Comparison of ENCODE assay signal across 7 cellular contexts in genomic region chr19:1267441-1268391, GRCh38. TPM values are rescaled to one million over a fixed set of nuclear protein-coding genes. Genes with fewer than 3 reads are reported as not detected.
DNase-seq lines count a peak whose midpoint lies in the region; TF ChIP-seq lines count a peak whose summit lies in the region.

No MANE protein-coding gene starts in this region.

- TF ChIP-seq CTCF in HFF-Myc (IDR thresholded peaks at IDR 0.05; ENCODE audit: low read depth, low read length, missing control alignments) (no peak), WI38 (IDR thresholded peaks at IDR 0.05; ENCODE audit: low read depth, low read length) (no peak), foreskin fibroblast (IDR thresholded peaks at IDR 0.05; ENCODE audit: low read depth, low read length) (no peak)

- DNase-seq in HFF-Myc (ENCODE audit: extremely low read depth, low read depth) (no peak), foreskin fibroblast (peak in 1 of 2 donors; percentile 75), cortex of kidney (lab: John Stamatoyannopoulos, UW) (no peak), NCI-H1694 treated with DMSO at 0.1 percent for 48 hours (lab: John Stamatoyannopoulos, UW) (no peak), occipital lobe (lab: John Stamatoyannopoulos, UW) (no peak)

- H3K4me3 ChIP-seq in HFF-Myc (replicated peaks; ENCODE audit: low read depth, low read length) (peak overlapping the region; percentile 43), WI38 (ENCODE audit: low read depth, low read length) (peak overlapping the region; percentile 64), foreskin fibroblast (ENCODE audit: low read depth in 1 of 2, low read length in 2 of 2) (peak overlapping the region; percentile 57 to 69), skin epidermis (peak overlapping the region; percentile 32 to 59 (median 51))

- H3K27ac ChIP-seq in skin epidermis = peak overlapping the region in 12 of 21 experiments; percentile 34 to 100 (median 89)

RNA-seq across cellular contexts. Expression of gene CIRBP, which starts 1.4 kb away (rescaled TPM):
- total RNA-seq in occipital lobe = 598 TPM

RNA-seq across cellular contexts. Expression of gene FAM174C, which starts 7.6 kb away (rescaled TPM):
- 6.7 TPM for total RNA-seq in occipital lobe

RNA-seq across cellular contexts. Expression of gene EFNA2, which starts 18.0 kb away (rescaled TPM):
- total RNA-seq in occipital lobe = 8.1 TPM

RNA-seq across cellular contexts. Expression of gene MIDN, which starts 19.3 kb away (rescaled TPM):
- 15.3 TPM for total RNA-seq in occipital lobe

RNA-seq across cellular contexts. Expression of gene ATP5F1D, which starts 26.2 kb away (rescaled TPM):
- 11.9 TPM for total RNA-seq in occipital lobe
